ENCODE assay signal across 13 cellular contexts in genomic region chr3:10370429-10370828, GRCh38. TPM values are rescaled to one million over a fixed set of nuclear protein-coding genes. Genes with fewer than 3 reads are reported as not detected.
DNase-seq lines count a peak whose midpoint lies in the region; ATAC-seq and TF ChIP-seq lines count a peak whose summit lies in the region.
"Had no signal": no experiment of that assay in that cellular context is flagged by ENCODE, and none has a peak within 500 bp of the region (broad histone marks: within the 10 kb centered on the region; RNA-seq: fewer than 3 reads in every experiment).

No MANE protein-coding gene starts in this region.

- no peak overlapping the region for H3K27ac Mint-ChIP-seq in MCF 10A (ENCODE audit: low read depth, unreplicated experiment)
- H3K27ac Mint-ChIP-seq: T-helper 2 cell treated with Interferon-gamma antibody and Interleukin-4, amounts not matched to agents 5 μg/mL and 100 μg/mL, for 36 hours had no signal

- no peak overlapping the region for H3K27ac ChIP-seq in breast epithelium
- H3K27ac ChIP-seq in SK-N-SH (ENCODE audit: low read depth in 2 of 2, low read length in 1 of 2): no peak overlapping the region
- peak overlapping the region; percentile 51 for H3K27ac ChIP-seq in temporal lobe (ENCODE audit: low read depth, low read length)
- no peak overlapping the region for H3K27ac ChIP-seq in gastrocnemius medialis
- H3K27ac ChIP-seq: C4-2B, neutrophil had no signal

- 28% methylated on average over 10 of the region's 10 CpGs for WGBS in SK-N-SH (ENCODE audit: low lambda C conversion rate)

- peaks cover 12% of the 10 kb centered on the region for H3F3A ChIP-seq in SK-N-SH (replicated peaks; ENCODE audit: insufficient read depth)

- H3K36me3 ChIP-seq in breast epithelium: no peaks in the 10 kb centered on the region
- H3K36me3 ChIP-seq in SK-N-SH (replicated peaks in 1 of 2; ENCODE audit: control insufficient read depth in 1 of 2, insufficient read depth in 2 of 2, low read length in 1 of 2): no peaks in the 10 kb centered on the region
- no peaks in the 10 kb centered on the region for H3K36me3 ChIP-seq in gastrocnemius medialis
- H3K36me3 ChIP-seq: neutrophil had no signal

- in situ Hi-C loops in gastrocnemius medialis (cut with MboI; ENCODE audit: low sequenced_read_pairs in 4 of 4): loop anchor here in 3 of 4 donors (25.0 kb wide), 1 partner anchor 367 kb away; no protein-coding TSS in a partner anchor

- no peaks in the 10 kb centered on the region for H4K20me1 ChIP-seq in SK-N-SH (ENCODE audit: insufficient read depth)

- POLR2A ChIA-PET in MCF 10A (lab: Yijun Ruan, JAX): no interaction called here
- POLR2A ChIA-PET in SK-N-SH (lab: Yijun Ruan, JAX): no interaction called here

- no peaks in the 10 kb centered on the region for H3K9me2 ChIP-seq in SK-N-SH

- CTCF ChIA-PET in MCF 10A (lab: Yijun Ruan, JAX): interaction anchor here (0.9 kb wide), 1 partner anchor 27 kb away, joined by 3 read pairs; no protein-coding TSS in a partner anchor
- CTCF ChIA-PET in SK-N-SH (lab: Yijun Ruan, JAX): interaction anchor here (0.7 to 1.8 kb wide), 5 partner anchors 11 to 368 kb away, joined by 3 to 12 read pairs (median 4); no protein-coding TSS in a partner anchor

- H3K4me1 ChIP-seq in breast epithelium: no peaks in the 10 kb centered on the region
- H3K4me1 ChIP-seq in SK-N-SH (ENCODE audit: control insufficient read depth in 1 of 2, insufficient read depth in 2 of 2, low read depth in 1 of 2, low read length in 1 of 2): peaks cover 0 to 11% of the 10 kb centered on the region in 2 experiments; a peak in 2 of 4 replicates
- peaks cover 12 to 20% of the 10 kb centered on the region in 2 donors for H3K4me1 ChIP-seq in gastrocnemius medialis

- peaks cover 0 to 11% of the 10 kb centered on the region in 2 donors for H3K9me3 ChIP-seq in breast epithelium
- H3K9me3 ChIP-seq in SK-N-SH: no peaks in the 10 kb centered on the region
- no peaks in the 10 kb centered on the region for H3K9me3 ChIP-seq in gastrocnemius medialis
- H3K9me3 ChIP-seq: neutrophil had no signal

- H3K4me2 ChIP-seq in SK-N-SH: no peak overlapping the region

- H3K27me3 Mint-ChIP-seq in MCF 10A (ENCODE audit: insufficient read depth, unreplicated experiment): peaks cover under 1% of the 10 kb centered on the region

- no peaks in the 10 kb centered on the region for H3K79me2 ChIP-seq in SK-N-SH (ENCODE audit: insufficient read depth)

- no peak for TF ChIP-seq RAD21 in SK-N-SH (IDR thresholded peaks at IDR 0.05; ENCODE audit: low read length)

- H3K4me1 Mint-ChIP-seq in MCF 10A (ENCODE audit: insufficient read depth, unreplicated experiment): peaks cover 12% of the 10 kb centered on the region

- H3K27me3 ChIP-seq in breast epithelium (no peaks in the 10 kb centered on the region), SK-N-SH (ENCODE audit: insufficient read depth) (no peaks in the 10 kb centered on the region; the same call in 1 of the 2 replicates), gastrocnemius medialis (no peaks in the 10 kb centered on the region)

- intact Hi-C loops in MCF 10A (cut with micrococcal nuclease): no loop called here
- intact Hi-C loops in breast epithelium (cut with DNase I; ENCODE audit: low total_unique reads): loop anchor here (1.0 kb wide), 1 partner anchor 23 kb away; no protein-coding TSS in a partner anchor
- intact Hi-C loops in gastrocnemius medialis (cut with DNase I; ENCODE audit: low total_unique reads): no loop called here

- H3K9ac ChIP-seq in SK-N-SH: no peak overlapping the region

- DNase-seq in MCF 10A (ENCODE audit: unreplicated experiment): peak; percentile 41
- no peak for DNase-seq in breast epithelium (ENCODE audit: low spot score in 2 of 2)
- DNase-seq in SK-N-SH: peak; percentile 46
- peak; percentile 61 for DNase-seq in fibroblast of pulmonary artery (ENCODE audit: low read depth)
- DNase-seq in gastrocnemius medialis: no peak
- DNase-seq in amniotic stem cell (lab: John Stamatoyannopoulos, UW): no peak
- DNase-seq: activated naive CD4-positive, alpha-beta T cell treated with anti-CD3 and anti-CD28 coated beads, Interleukin-2, amount 50 U/mL, for 16 hours; NCI-H146 had no signal

- ATAC-seq in HG03432 (IDR thresholded peaks at IDR 0.05; ENCODE audit: unreplicated experiment) (no peak), gastrocnemius medialis (no peak)

- H3K4me3 ChIP-seq in breast epithelium: no peak overlapping the region
- H3K4me3 ChIP-seq in SK-N-SH (ENCODE audit: low read depth in 2 of 2, low read length in 1 of 2): no peak overlapping the region
- H3K4me3 ChIP-seq in fibroblast of pulmonary artery (replicated peaks; ENCODE audit: low read depth, low read length): no peak overlapping the region
- H3K4me3 ChIP-seq in gastrocnemius medialis: no peak overlapping the region

- H3K4me3 Mint-ChIP-seq in MCF 10A (ENCODE audit: unreplicated experiment): no peak overlapping the region
- H3K4me3 Mint-ChIP-seq: T-helper 2 cell treated with Interferon-gamma antibody and Interleukin-4, amounts not matched to agents 5 μg/mL and 100 μg/mL, for 36 hours had no signal

- TF ChIP-seq EP300 in SK-N-SH (IDR thresholded peaks at IDR 0.05; ENCODE audit: borderline replicate concordance in 1 of 2, low read depth in 1 of 2, low read length in 1 of 2): no peak

- no peak overlapping the region for H2AFZ ChIP-seq in SK-N-SH (ENCODE audit: low read depth)

- TF ChIP-seq POLR2A in breast epithelium (IDR thresholded peaks at IDR 0.05) (no peak), gastrocnemius medialis (IDR thresholded peaks at IDR 0.05) (no peak)

- no TSS peak for BruUV-seq in MCF 10A (replicated peaks; lab: Mats Ljungman, UMichigan)

- H3K9me3 Mint-ChIP-seq in MCF 10A (ENCODE audit: unreplicated experiment): peaks cover 5% of the 10 kb centered on the region
- H3K9me3 Mint-ChIP-seq: T-helper 2 cell treated with Interferon-gamma antibody and Interleukin-4, amounts not matched to agents 5 μg/mL and 100 μg/mL, for 36 hours had no signal

- no peaks in the 10 kb centered on the region for H3K36me3 Mint-ChIP-seq in MCF 10A (ENCODE audit: insufficient read depth, unreplicated experiment)

- TF ChIP-seq CTCF in MCF 10A (IDR thresholded peaks at IDR 0.05; ENCODE audit: unreplicated experiment) (no peak), breast epithelium (IDR thresholded peaks at IDR 0.05) (no peak), SK-N-SH (IDR thresholded peaks at IDR 0.05) (no peak), fibroblast of pulmonary artery (IDR thresholded peaks at IDR 0.05; ENCODE audit: low read length, missing control alignments) (no peak), gastrocnemius medialis (IDR thresholded peaks at IDR 0.05 in 4 of 5, conservative IDR thresholded peaks at IDR 0.05 in 1 of 5) (no peak)

TF ChIP-seq in SK-N-SH, 30 proteins besides CTCF, POLR2A, EP300 and RAD21:
- no peak for TF ChIP-seq SIN3A (IDR thresholded peaks at IDR 0.05; ENCODE audit: borderline replicate concordance, low read depth, low read length)
- TF ChIP-seq MXI1 (IDR thresholded peaks at IDR 0.05; ENCODE audit: low read depth, low read length): no peak
- no peak for TF ChIP-seq POLR2AphosphoS5 (IDR thresholded peaks at IDR 0.05; ENCODE audit: low read depth, low read length)
- TF ChIP-seq IRF3 (IDR thresholded peaks at IDR 0.05; ENCODE audit: low read depth, low read length): no peak
TF ChIP-seq in SK-N-SH: peak in this region for 0.

RNA-seq across cellular contexts. Expression of gene SEC13, which starts 49.5 kb away (rescaled TPM):
- total RNA-seq in MCF 10A (2022): 141 and 156 TPM in 2 replicates
- total RNA-seq in breast epithelium: 100 to 1,000 TPM in 1 of 3 donors, 10 to 100 TPM in 2; 80.2 to 111 (median 87.7) TPM
- polyA plus RNA-seq in SK-N-SH (2012; rRNA removed): 198 and 215 TPM in 2 replicates
- polyA plus RNA-seq in SK-N-SH (2012; cell fraction: cytosol; rRNA removed): 114 and 157 TPM in 2 replicates
- polyA plus RNA-seq in SK-N-SH (2012; cell fraction: nucleus; rRNA removed): 214 and 216 TPM in 2 replicates
- total RNA-seq in temporal lobe: 50.9 TPM
- total RNA-seq in gastrocnemius medialis: 100 to 1,000 TPM in 3 of 4 donors, 10 to 100 TPM in 1; 96.1 to 119 (median 111) TPM

Comparison
In these comparisons a context has a peak if more than half of its experiments do, and no peak if none do; other contexts are left out.
1. DNase-seq: peak in MCF 10A (single experiment), SK-N-SH (single experiment) and fibroblast of pulmonary artery (single experiment); none in breast epithelium (0 of 2), gastrocnemius medialis (0 of 2) and amniotic stem cell (single experiment).